8 cellular contexts compared by ENCODE assay signal in genomic region chr19:47210689-47211316, GRCh38. TPM values are rescaled to one million over a fixed set of nuclear protein-coding genes. Genes with fewer than 3 reads are reported as not detected.
DNase-seq lines count a peak whose midpoint lies in the region; ATAC-seq and TF ChIP-seq lines count a peak whose summit lies in the region.

No MANE protein-coding gene starts in this region.

- no peak for TF ChIP-seq EP300 in stomach (IDR thresholded peaks at IDR 0.05)

- no peaks in the 10 kb centered on the region for H3K27me3 ChIP-seq in CD4-positive, alpha-beta memory T cell (ENCODE audit: insufficient read depth, low read length)
- no peaks in the 10 kb centered on the region for H3K27me3 ChIP-seq in stomach

- peaks cover 27% of the 10 kb centered on the region for H3K36me3 ChIP-seq in CD4-positive, alpha-beta memory T cell (ENCODE audit: insufficient read depth, low read length)
- peaks cover 69% of the 10 kb centered on the region for H3K36me3 ChIP-seq in OCI-LY7 (ENCODE audit: insufficient read depth, low read length)
- peaks cover 16 to 47% (median 44%) of the 10 kb centered on the region in 4 donors for H3K36me3 ChIP-seq in stomach

- ATAC-seq in esophagus mucosa (peak; percentile 72), natural killer cell (peak; percentile 89 to 99 (median 93)), HG03342 (IDR thresholded peaks at IDR 0.05; ENCODE audit: unreplicated experiment) (no peak)

- no peaks in the 10 kb centered on the region for H3K9me3 Mint-ChIP-seq in CD4-positive, alpha-beta memory T cell
- no peaks in the 10 kb centered on the region for H3K9me3 Mint-ChIP-seq in natural killer cell

- peak overlapping the region; percentile 15 to 89 (median 43) for H3K27ac Mint-ChIP-seq in CD4-positive, alpha-beta memory T cell
- peak overlapping the region; percentile 75 to 83 for H3K27ac Mint-ChIP-seq in natural killer cell

- no peak overlapping the region for H2AFZ ChIP-seq in OCI-LY7 (ENCODE audit: low read length)

- no peak for TF ChIP-seq POLR2A in stomach (IDR thresholded peaks at IDR 0.05)

- 30 to 36% (median 35%) methylated on average over 19 of the region's 19 CpGs for WGBS in stomach, 5 donors

- CTCF ChIA-PET in CD4-positive, alpha-beta memory T cell (lab: Charles Lee; ENCODE audit: partially characterized antibody) = interaction anchor here (0.6 to 13.1 kb wide), 40 partner anchors 8 to 323 kb away, joined by 3 to 499 read pairs (median 4); partner anchors contain the start of genes CCDC9, SAE1 and ZC3H4
- CTCF ChIA-PET in OCI-LY7 (lab: Charles Lee; ENCODE audit: unreplicated experiment) = interaction anchor here (1.0 to 2.7 kb wide), 4 partner anchors 15 to 46 kb away, joined by 3 to 18 read pairs (median 6); partner anchors contain the start of gene CCDC9

- H3K79me2 ChIP-seq in OCI-LY7 (ENCODE audit: insufficient read depth, low read depth, low read length) = no peaks in the 10 kb centered on the region

- peak overlapping the region; percentile 62 for H3K4me2 ChIP-seq in OCI-LY7 (ENCODE audit: low read length)

- H3K27ac ChIP-seq in CD4-positive, alpha-beta memory T cell (ENCODE audit: low read depth, low read length) = no peak overlapping the region
- H3K27ac ChIP-seq in OCI-LY7 (ENCODE audit: low read depth, low read length, poor library complexity, severe bottlenecking) (peak overlapping the region; percentile 74), stomach (peak overlapping the region in 4 of 5 donors; percentile 49 to 77 (median 68))

- peak overlapping the region in 2 of 8 donors; percentile 4 to 48 for H3K4me3 Mint-ChIP-seq in CD4-positive, alpha-beta memory T cell
- H3K4me3 Mint-ChIP-seq in natural killer cell = peak overlapping the region; percentile 29

- H4K20me1 ChIP-seq in OCI-LY7 (ENCODE audit: insufficient read depth, low read length) = no peaks in the 10 kb centered on the region

- no peak overlapping the region for H3K4me3 ChIP-seq in CD4-positive, alpha-beta memory T cell (ENCODE audit: low read length in 2 of 2)
- H3K4me3 ChIP-seq in OCI-LY7 (ENCODE audit: low read depth, low read length, poor library complexity, severe bottlenecking) (peak overlapping the region; percentile 8), stomach (no peak overlapping the region)

- TF ChIP-seq CTCF in OCI-LY7 (conservative IDR thresholded peaks at IDR 0.05; ENCODE audit: low read length) (peak; percentile 91), natural killer cell (IDR thresholded peaks at IDR 0.05) (peak; percentile 89), stomach (IDR thresholded peaks at IDR 0.05) (peak in 5 of 7 experiments; percentile 75 to 88 (median 81))

- intact Hi-C loops in CD4-positive, alpha-beta memory T cell (cut with micrococcal nuclease) = loop anchor here (1.0 to 2.0 kb wide), 5 partner anchors 15 to 62 kb away; no protein-coding TSS in a partner anchor
- intact Hi-C loops in OCI-LY7 (cut with micrococcal nuclease; ENCODE audit: unreplicated experiment) (loop anchor here (1.0 kb wide), 2 partner anchors 15 to 33 kb away; no protein-coding TSS in a partner anchor), natural killer cell (cut with micrococcal nuclease) (loop anchor here (1.0 kb wide), 2 partner anchors 33 to 62 kb away; no protein-coding TSS in a partner anchor), stomach (cut with DNase I; ENCODE audit: low total_unique reads) (no loop called here)

- H3K36me3 Mint-ChIP-seq in CD4-positive, alpha-beta memory T cell = peaks cover 12 to 43% of the 10 kb centered on the region in 2 donors
- H3K36me3 Mint-ChIP-seq in natural killer cell = peaks cover 7% of the 10 kb centered on the region

- H3K4me1 ChIP-seq in CD4-positive, alpha-beta memory T cell (ENCODE audit: insufficient read depth, low read length) = peaks cover 12% of the 10 kb centered on the region
- H3K4me1 ChIP-seq in OCI-LY7 (ENCODE audit: insufficient read depth, low read length, poor library complexity, severe bottlenecking) (peaks cover 42% of the 10 kb centered on the region), stomach (peaks cover 0 to 13% (median 12%) of the 10 kb centered on the region in 4 donors)

- BruUV-seq in OCI-LY7 (replicated peaks; lab: Mats Ljungman, UMichigan) = no TSS peak

- H3K9me2 ChIP-seq in OCI-LY7 (ENCODE audit: insufficient read depth, low read length) = no peaks in the 10 kb centered on the region

- DNase-seq in CD4-positive, alpha-beta memory T cell = peak; percentile 68 to 83 (median 75)
- DNase-seq in HK-2 (ENCODE audit: unreplicated experiment) = peak; percentile 71
- DNase-seq in OCI-LY7 (ENCODE audit: low spot score) = peak; percentile 88
- DNase-seq in activated T-cell treated with anti-CD3 and anti-CD28 coated beads for 24 hours (ENCODE audit: low read depth) = peak; percentile 71
- peak; percentile 71 for DNase-seq in natural killer cell
- peak; percentile 87 for DNase-seq in stomach

- no peaks in the 10 kb centered on the region for H3K9me3 ChIP-seq in CD4-positive, alpha-beta memory T cell (ENCODE audit: control insufficient read depth in 1 of 2, low read length in 2 of 2)
- no peaks in the 10 kb centered on the region for H3K9me3 ChIP-seq in OCI-LY7 (ENCODE audit: low read length)
- no peaks in the 10 kb centered on the region for H3K9me3 ChIP-seq in stomach

- POLR2A ChIA-PET in CD4-positive, alpha-beta memory T cell (lab: Charles Lee; ENCODE audit: partially characterized antibody) = interaction anchor here (0.8 to 5.0 kb wide), 20 partner anchors 9 to 98 kb away, joined by 3 to 120 read pairs (median 6); partner anchors contain the start of genes CCDC9, SAE1 and ZC3H4
- POLR2A ChIA-PET in OCI-LY7 (lab: Charles Lee) = interaction anchor here (0.6 to 3.2 kb wide), 5 partner anchors 10 to 81 kb away, joined by 5 to 13 read pairs (median 5); no protein-coding TSS in a partner anchor

- H3K4me1 Mint-ChIP-seq in CD4-positive, alpha-beta memory T cell = peaks cover 6 to 15% (median 7%) of the 10 kb centered on the region in 4 donors
- peaks cover 7 to 8% of the 10 kb centered on the region in 2 donors for H3K4me1 Mint-ChIP-seq in natural killer cell

- H3K27me3 Mint-ChIP-seq in CD4-positive, alpha-beta memory T cell = no peaks in the 10 kb centered on the region
- no peaks in the 10 kb centered on the region for H3K27me3 Mint-ChIP-seq in natural killer cell (ENCODE audit: low read depth in 2 of 2)

RNA-seq across cellular contexts. Expression of gene BBC3, which starts 20.2 kb away (rescaled TPM):
- 10 to 100 TPM; 31.9 to 32.2 TPM for total RNA-seq in CD4-positive, alpha-beta memory T cell
- 1 to 10 TPM; 3.7 to 8.0 TPM for polyA plus RNA-seq in CD4-positive, alpha-beta memory T cell
- total RNA-seq in OCI-LY7 (2014; rRNA removed; shearing (Covaris generic)) = 6.9 and 8.9 TPM in 2 replicates
- total RNA-seq in OCI-LY7 (2022) = 10.5 and 13.2 TPM in 2 replicates
- 1.6 TPM for total RNA-seq in esophagus mucosa
- total RNA-seq in natural killer cell = 10 to 100 TPM; 39.9 to 45.1 (median 43.9) TPM
- 10 to 100 TPM in 4 of 5 donors, 1 to 10 TPM in 1; 2.9 to 69.2 (median 17.0) TPM for total RNA-seq in stomach
- 1 to 10 TPM; 6.0 to 9.8 (median 8.7) TPM for polyA plus RNA-seq in stomach

RNA-seq across cellular contexts. Expression of gene CCDC9, which starts 45.5 kb away (rescaled TPM):
- total RNA-seq in CD4-positive, alpha-beta memory T cell = 10 to 100 TPM; 39.5 to 40.4 TPM
- 10 to 100 TPM in 1 of 2 donors, 1 to 10 TPM in 1; 4.6 to 11.9 TPM for polyA plus RNA-seq in CD4-positive, alpha-beta memory T cell
- total RNA-seq in OCI-LY7 (2014; rRNA removed; shearing (Covaris generic)) = 6.5 and 7.9 TPM in 2 replicates
- total RNA-seq in OCI-LY7 (2022) (19.3 and 19.7 TPM in 2 replicates), esophagus mucosa (14.6 TPM), natural killer cell (10 to 100 TPM; 49.6 to 55.8 (median 55.4) TPM), stomach (10 to 100 TPM; 16.1 to 62.4 (median 21.7) TPM)
- polyA plus RNA-seq in stomach = 10 to 100 TPM; 14.3 to 35.1 (median 20.9) TPM
